In genomic region chr10:122163182-122164027, GRCh38 we compare ENCODE assay signal across 1 cellular context.
A peak's percentile ranks its signal among the peaks of the same experiment; 100 is the strongest.
TF ChIP-seq lines count a peak whose summit lies in the region.

No MANE protein-coding gene starts in this region.

TF ChIP-seq in HEK293, 187 proteins besides CTCF, POLR2A, EP300 and RAD21 (continued from another document and continues in another):
- TF ChIP-seq HIC1 (tag by site-specific recombination; IDR thresholded peaks at IDR 0.05) (no peak), ZFP41 (tag by site-specific recombination; IDR thresholded peaks at IDR 0.05; ENCODE audit: borderline replicate concordance) (no peak), ZNF2 (tag by site-specific recombination; IDR thresholded peaks at IDR 0.05) (no peak), ZNF274 (IDR thresholded peaks at IDR 0.05; ENCODE audit: low read length) (no peak), ZNF274 (tag by site-specific recombination; IDR thresholded peaks at IDR 0.05; ENCODE audit: borderline replicate concordance) (no peak), ZNF837 (tag by site-specific recombination; IDR thresholded peaks at IDR 0.05) (no peak), ZNF830 (tag by site-specific recombination; IDR thresholded peaks at IDR 0.05; ENCODE audit: low read depth) (no peak), ZNF561 (tag by site-specific recombination; IDR thresholded peaks at IDR 0.05; ENCODE audit: borderline replicate concordance) (peak; percentile 52; the same call in 1 of the 2 replicates), ZBTB7A (tag by site-specific recombination; IDR thresholded peaks at IDR 0.05; ENCODE audit: low read depth) (no peak), ZNF600 (tag by site-specific recombination; IDR thresholded peaks at IDR 0.05) (no peak), ZNF362 (tag by site-specific recombination; IDR thresholded peaks at IDR 0.05) (no peak), ELK4 (IDR thresholded peaks at IDR 0.05; ENCODE audit: borderline replicate concordance, low read depth, low read length) (no peak), EGR2 (tag by site-specific recombination; IDR thresholded peaks at IDR 0.05; ENCODE audit: low read depth) (no peak), ZNF704 (tag by site-specific recombination; IDR thresholded peaks at IDR 0.05) (no peak), ZNF549 (tag by site-specific recombination; IDR thresholded peaks at IDR 0.05) (no peak), ZNF302 (tag by site-specific recombination; IDR thresholded peaks at IDR 0.05; ENCODE audit: low read depth) (no peak), ZNF488 (tag by site-specific recombination; IDR thresholded peaks at IDR 0.05) (no peak), ZSCAN5A (tag by site-specific recombination; IDR thresholded peaks at IDR 0.05) (no peak), ZNF571 (tag by site-specific recombination; IDR thresholded peaks at IDR 0.05) (no peak), ZNF391 (tag by site-specific recombination; IDR thresholded peaks at IDR 0.05; ENCODE audit: borderline replicate concordance, low read depth) (no peak), ZNF785 (tag by site-specific recombination; IDR thresholded peaks at IDR 0.05) (no peak), ZNF654 (tag by site-specific recombination; IDR thresholded peaks at IDR 0.05; ENCODE audit: low read depth) (no peak), ZNF518A (tag by site-specific recombination; conservative IDR thresholded peaks at IDR 0.05; ENCODE audit: low read depth) (no peak), ZNF10 (tag by site-specific recombination; IDR thresholded peaks at IDR 0.05) (no peak), ZNF140 (tag by site-specific recombination; IDR thresholded peaks at IDR 0.05) (no peak), ZNF266 (tag by site-specific recombination; IDR thresholded peaks at IDR 0.05; ENCODE audit: low read depth) (no peak), KLF9 (tag by site-specific recombination; IDR thresholded peaks at IDR 0.05; ENCODE audit: low read depth) (peak; percentile 58), ZNF248 (tag by site-specific recombination; IDR thresholded peaks at IDR 0.05) (no peak), ZNF701 (tag by site-specific recombination; IDR thresholded peaks at IDR 0.05) (no peak), ZNF629 (tag by site-specific recombination; IDR thresholded peaks at IDR 0.05) (0 out of 2 replicates have a peak, but pooled peaks have one; percentile 32), YY2 (tag by site-specific recombination; IDR thresholded peaks at IDR 0.05) (no peak), SCRT2 (tag by site-specific recombination; IDR thresholded peaks at IDR 0.05) (no peak), KLF17 (tag by site-specific recombination; IDR thresholded peaks at IDR 0.05) (peak; percentile 54; the same call in 1 of the 2 replicates), ZNF175 (tag by site-specific recombination; IDR thresholded peaks at IDR 0.05) (no peak), GFI1B (tag by site-specific recombination; IDR thresholded peaks at IDR 0.05) (no peak), ZNF23 (tag by site-specific recombination; IDR thresholded peaks at IDR 0.05; ENCODE audit: borderline replicate concordance) (no peak), ZNF202 (tag by site-specific recombination; IDR thresholded peaks at IDR 0.05; ENCODE audit: borderline replicate concordance) (no peak), ZSCAN4 (tag by site-specific recombination; IDR thresholded peaks at IDR 0.05) (no peak), SP7 (tag by site-specific recombination; IDR thresholded peaks at IDR 0.05) (0 out of 2 replicates have a peak, but pooled peaks have one; percentile 28), ZBTB10 (tag by site-specific recombination; IDR thresholded peaks at IDR 0.05) (0 out of 2 replicates have a peak, but pooled peaks have one; percentile 25), ZSCAN18 (tag by site-specific recombination; IDR thresholded peaks at IDR 0.05) (no peak)
